8 cellular contexts compared by ENCODE assay signal in genomic region chr2:64609229-64609994, GRCh38. TPM values are rescaled to one million over a fixed set of nuclear protein-coding genes. Genes with fewer than 3 reads are reported as not detected.
DNase-seq lines count a peak whose midpoint lies in the region; FAIRE-seq and TF ChIP-seq lines count a peak whose summit lies in the region.

No MANE protein-coding gene starts in this region.

- intact Hi-C loops in dorsolateral prefrontal cortex (cut with DNase I) (no loop called here), lower leg skin (cut with DNase I; ENCODE audit: low total_unique reads) (no loop called here)

- no peak for TF ChIP-seq POLR2A in lower leg skin (IDR thresholded peaks at IDR 0.05)
- no peak for TF ChIP-seq POLR2A in H54 (IDR thresholded peaks at IDR 0.05; ENCODE audit: low read depth, low read length)

- H3K4me3 ChIP-seq in dorsolateral prefrontal cortex (peak overlapping the region; percentile 26 to 71 (median 56)), lower leg skin (ENCODE audit: low read depth, poor library complexity, severe bottlenecking) (peak overlapping the region; percentile 16)

- DNase-seq in AML-193 (lab: John Stamatoyannopoulos, UW) (peak; percentile 51 to 54), GM19239 (ENCODE audit: insufficient read length, low spot score) (peak; percentile 77), HUDEP-2 (lab: John Stamatoyannopoulos, UW; ENCODE audit: unreplicated experiment in 76 of 76) (peak in 56 of 76 experiments; percentile 2 to 68 (median 40)), dorsolateral prefrontal cortex (peak in 1 of 10 donors; percentile 68), lower leg skin (ENCODE audit: low spot score in 2 of 2) (peak in 1 of 2 donors; percentile 19), H54 (ENCODE audit: insufficient read length, low spot score) (no peak)
- peak; percentile 48 for DNase-seq in activated CD4-positive, alpha-beta T cell treated with anti-CD3 and anti-CD28 coated beads for 1 hour
- peak; percentile 29 to 66 (median 42) for DNase-seq in stimulated activated CD4-positive, alpha-beta T cell treated with anti-CD3 and anti-CD28 coated beads, TNF-alpha, amount 100 ng/mL, for 48 hours (ENCODE audit: low read depth in 3 of 3)

- 33 to 76% methylated on average over 8 to 22 of the region's 73 CpGs for WGBS in lower leg skin, 2 donors

- peak overlapping the region in 38 of 59 donors; percentile 15 to 85 (median 58) for H3K27ac ChIP-seq in dorsolateral prefrontal cortex

- H3K27me3 ChIP-seq in dorsolateral prefrontal cortex = no peaks in the 10 kb centered on the region

- FAIRE-seq in GM19239 (lab: Jason Lieb, UNC) (no peak), H54 (lab: Jason Lieb, UNC) (no peak)

- peak in 23 of 56 donors; percentile 4 to 65 (median 34) for TF ChIP-seq CTCF in dorsolateral prefrontal cortex (IDR thresholded peaks at IDR 0.05 in 54 of 56, conservative IDR thresholded peaks at IDR 0.05 in 2 of 56; ENCODE audit: low read depth in 1 of 56, partially characterized antibody in 56 of 56)
- no peak for TF ChIP-seq CTCF in lower leg skin (IDR thresholded peaks at IDR 0.05)

RNA-seq across cellular contexts. Expression of gene SERTAD2, which starts 44.3 kb away (rescaled TPM):
- 10 to 100 TPM in 116 of 120 experiments, 1 to 10 TPM in 4; 7.8 to 24.8 (median 13.4) TPM for total RNA-seq in dorsolateral prefrontal cortex
- 10 to 100 TPM; 27.7 to 31.8 (median 30.7) TPM for total RNA-seq in lower leg skin
